In genomic region chr11:16743478-16743877, GRCh38 we compare ENCODE assay signal across 16 cellular contexts. TPM values are rescaled to one million over a fixed set of nuclear protein-coding genes. Genes with fewer than 3 reads are reported as not detected.
DNase-seq lines count a peak whose midpoint lies in the region; ATAC-seq and TF ChIP-seq lines count a peak whose summit lies in the region.
"Had no signal": no experiment of that assay in that cellular context is flagged by ENCODE, and none has a peak within 500 bp of the region (broad histone marks: within the 10 kb centered on the region; RNA-seq: fewer than 3 reads in every experiment).

No MANE protein-coding gene starts in this region.

- intact Hi-C loops in natural killer cell (cut with micrococcal nuclease): no loop called here
- intact Hi-C loops in activated CD4-positive, alpha-beta T cell treated with anti-CD3 and anti-CD28 coated beads for 36 hours (cut with DNase I, micrococcal nuclease): no loop called here

- POLR2A ChIA-PET in T-cell (lab: Charles Lee): no interaction called here
- POLR2A ChIA-PET in activated CD4-positive, alpha-beta T cell treated with anti-CD3 and anti-CD28 coated beads for 36 hours (lab: Charles Lee): no interaction called here

- H3K36me3 Mint-ChIP-seq in natural killer cell: peaks cover 6% of the 10 kb centered on the region
- H3K36me3 Mint-ChIP-seq in natural killer cell treated with Interleukin-12 subunit alpha and Interleukin-12 subunit beta and Interleukin-15 and Interleukin-18, amount 100 ng/mL, for 72 hours: peaks cover 23% of the 10 kb centered on the region
- H3K36me3 Mint-ChIP-seq in T-cell: peaks cover 41% of the 10 kb centered on the region
- H3K36me3 Mint-ChIP-seq in glutamatergic neuron (ENCODE audit: unreplicated experiment): peaks cover 4% of the 10 kb centered on the region
- peaks cover 47% of the 10 kb centered on the region for H3K36me3 Mint-ChIP-seq in type B pancreatic cell
- peaks cover 54% of the 10 kb centered on the region for H3K36me3 Mint-ChIP-seq in activated CD4-positive, alpha-beta T cell treated with anti-CD3 and anti-CD28 coated beads for 36 hours (ENCODE audit: low read depth)

- CTCF ChIA-PET in T-cell (lab: Charles Lee): no interaction called here
- CTCF ChIA-PET in activated CD4-positive, alpha-beta T cell treated with anti-CD3 and anti-CD28 coated beads for 36 hours (lab: Charles Lee): no interaction called here

- peak overlapping the region in 1 of 2 donors; percentile 50 for H3K27ac Mint-ChIP-seq in natural killer cell
- no peak overlapping the region for H3K27ac Mint-ChIP-seq in natural killer cell treated with Interleukin-12 subunit alpha and Interleukin-12 subunit beta and Interleukin-15 and Interleukin-18, amount 100 ng/mL, for 72 hours
- H3K27ac Mint-ChIP-seq in T-cell: peak overlapping the region in 1 of 2 donors; percentile 16
- H3K27ac Mint-ChIP-seq in glutamatergic neuron (ENCODE audit: unreplicated experiment): no peak overlapping the region
- H3K27ac Mint-ChIP-seq in type B pancreatic cell: peak overlapping the region; percentile 27
- H3K27ac Mint-ChIP-seq in activated CD4-positive, alpha-beta T cell treated with anti-CD3 and anti-CD28 coated beads for 36 hours: no peak overlapping the region

- no peak for DNase-seq in natural killer cell
- DNase-seq in natural killer cell treated with Interleukin-12 subunit alpha and Interleukin-12 subunit beta and Interleukin-15 and Interleukin-18, amount 100 ng/mL, for 72 hours (ENCODE audit: low spot score): no peak
- DNase-seq in T-cell: no peak
- no peak for DNase-seq in glutamatergic neuron
- DNase-seq in type B pancreatic cell (ENCODE audit: extremely low spot score, unreplicated experiment): no peak
- no peak for DNase-seq in NCI-H2107 treated with DMSO at 0.1 percent for 48 hours (lab: John Stamatoyannopoulos, UW; ENCODE audit: unreplicated experiment)
- DNase-seq in activated CD4-positive, alpha-beta T cell treated with anti-CD3 and anti-CD28 coated beads for 36 hours: no peak
- DNase-seq: BE2C, DMS 273 treated with DMSO at 0.1 percent for 48 hours, MM.1S, NCI-H1105 treated with DMSO at 0.1 percent for 48 hours, NCI-H187, NCI-H446 treated with DMSO at 0.1 percent for 48 hours, NCI-H748 treated with DMSO at 0.1 percent for 48 hours had no signal

- H3K4me3 Mint-ChIP-seq in natural killer cell (peak overlapping the region; percentile 11), T-cell (peak overlapping the region in 2 of 3 donors; percentile 34 to 41), glutamatergic neuron (ENCODE audit: unreplicated experiment) (peak overlapping the region; percentile 1), type B pancreatic cell (peak overlapping the region; percentile 65)
- H3K4me3 Mint-ChIP-seq in natural killer cell treated with Interleukin-12 subunit alpha and Interleukin-12 subunit beta and Interleukin-15 and Interleukin-18, amount 100 ng/mL, for 72 hours: no peak overlapping the region
- H3K4me3 Mint-ChIP-seq in activated CD4-positive, alpha-beta T cell treated with anti-CD3 and anti-CD28 coated beads for 36 hours: no peak overlapping the region

- TF ChIP-seq CTCF in natural killer cell (IDR thresholded peaks at IDR 0.05): no peak
- no peak for TF ChIP-seq CTCF in glutamatergic neuron (IDR thresholded peaks at IDR 0.05; ENCODE audit: partially characterized antibody, unreplicated experiment)
- no peak for TF ChIP-seq CTCF in type B pancreatic cell (conservative IDR thresholded peaks at IDR 0.05)

- peaks cover 42 to 53% of the 10 kb centered on the region in 2 donors for H3K4me1 Mint-ChIP-seq in natural killer cell
- H3K4me1 Mint-ChIP-seq in natural killer cell treated with Interleukin-12 subunit alpha and Interleukin-12 subunit beta and Interleukin-15 and Interleukin-18, amount 100 ng/mL, for 72 hours (ENCODE audit: low read depth in 2 of 2): peaks cover 27 to 37% of the 10 kb centered on the region in 2 donors
- peaks cover 56 to 58% (median 57%) of the 10 kb centered on the region in 3 donors for H3K4me1 Mint-ChIP-seq in T-cell
- H3K4me1 Mint-ChIP-seq in glutamatergic neuron (ENCODE audit: low read depth, unreplicated experiment): peaks cover 11% of the 10 kb centered on the region
- H3K4me1 Mint-ChIP-seq in type B pancreatic cell (ENCODE audit: unreplicated experiment): peaks cover 20% of the 10 kb centered on the region
- peaks cover 51% of the 10 kb centered on the region for H3K4me1 Mint-ChIP-seq in activated CD4-positive, alpha-beta T cell treated with anti-CD3 and anti-CD28 coated beads for 36 hours

- H3K9me3 Mint-ChIP-seq in natural killer cell (no peaks in the 10 kb centered on the region), T-cell (no peaks in the 10 kb centered on the region), glutamatergic neuron (ENCODE audit: unreplicated experiment) (no peaks in the 10 kb centered on the region), type B pancreatic cell (no peaks in the 10 kb centered on the region)
- no peaks in the 10 kb centered on the region for H3K9me3 Mint-ChIP-seq in natural killer cell treated with Interleukin-12 subunit alpha and Interleukin-12 subunit beta and Interleukin-15 and Interleukin-18, amount 100 ng/mL, for 72 hours
- H3K9me3 Mint-ChIP-seq in activated CD4-positive, alpha-beta T cell treated with anti-CD3 and anti-CD28 coated beads for 36 hours (ENCODE audit: low read depth): no peaks in the 10 kb centered on the region

- H3K27me3 Mint-ChIP-seq in natural killer cell (ENCODE audit: low read depth in 2 of 2) (no peaks in the 10 kb centered on the region), T-cell (no peaks in the 10 kb centered on the region), glutamatergic neuron (ENCODE audit: unreplicated experiment) (no peaks in the 10 kb centered on the region), type B pancreatic cell (no peaks in the 10 kb centered on the region)
- no peaks in the 10 kb centered on the region for H3K27me3 Mint-ChIP-seq in natural killer cell treated with Interleukin-12 subunit alpha and Interleukin-12 subunit beta and Interleukin-15 and Interleukin-18, amount 100 ng/mL, for 72 hours
- no peaks in the 10 kb centered on the region for H3K27me3 Mint-ChIP-seq in activated CD4-positive, alpha-beta T cell treated with anti-CD3 and anti-CD28 coated beads for 36 hours

- ATAC-seq in natural killer cell (no peak), T-cell (replicated peaks in 1 of 4) (no peak)
- ATAC-seq in natural killer cell treated with Interleukin-12 subunit alpha and Interleukin-12 subunit beta and Interleukin-15 and Interleukin-18, amount 100 ng/mL, for 72 hours: no peak
- ATAC-seq in activated CD4-positive, alpha-beta T cell treated with anti-CD3 and anti-CD28 coated beads for 36 hours: no peak
- ATAC-seq: Panc1, Right ventricle myocardium inferior had no signal

RNA-seq across cellular contexts. Expression of gene C11orf58, which starts 5.0 kb away (rescaled TPM):
- total RNA-seq in natural killer cell: 100 to 1,000 TPM; 109 to 118 (median 115) TPM
- 100 to 1,000 TPM; 103 to 109 TPM for total RNA-seq in natural killer cell treated with Interleukin-12 subunit alpha and Interleukin-12 subunit beta and Interleukin-15 and Interleukin-18, amount 100 ng/mL, for 72 hours
- 100 to 1,000 TPM; 120 to 145 (median 133) TPM for total RNA-seq in T-cell
- total RNA-seq in glutamatergic neuron (ENCODE audit: unreplicated experiment): 169 TPM
- total RNA-seq in type B pancreatic cell (ENCODE audit: low replicate concordance): 115 and 148 TPM in 2 replicates
- 100 to 1,000 TPM; 142 to 193 TPM for total RNA-seq in activated CD4-positive, alpha-beta T cell treated with anti-CD3 and anti-CD28 coated beads for 36 hours

Comparison
In these comparisons a context has a peak if more than half of its experiments do, and no peak if none do; other contexts are left out.
1. H3K4me3 Mint-ChIP-seq: peak in natural killer cell (single experiment), T-cell (2 of 3), glutamatergic neuron (single experiment) and type B pancreatic cell (single experiment); none in natural killer cell treated with Interleukin-12 subunit alpha and Interleukin-12 subunit beta and Interleukin-15 and Interleukin-18, amount 100 ng/mL, for 72 hours (single experiment) and activated CD4-positive, alpha-beta T cell treated with anti-CD3 and anti-CD28 coated beads for 36 hours (single experiment).